ENCODE assay signal across 12 cellular contexts in the genomic region with DNA sequence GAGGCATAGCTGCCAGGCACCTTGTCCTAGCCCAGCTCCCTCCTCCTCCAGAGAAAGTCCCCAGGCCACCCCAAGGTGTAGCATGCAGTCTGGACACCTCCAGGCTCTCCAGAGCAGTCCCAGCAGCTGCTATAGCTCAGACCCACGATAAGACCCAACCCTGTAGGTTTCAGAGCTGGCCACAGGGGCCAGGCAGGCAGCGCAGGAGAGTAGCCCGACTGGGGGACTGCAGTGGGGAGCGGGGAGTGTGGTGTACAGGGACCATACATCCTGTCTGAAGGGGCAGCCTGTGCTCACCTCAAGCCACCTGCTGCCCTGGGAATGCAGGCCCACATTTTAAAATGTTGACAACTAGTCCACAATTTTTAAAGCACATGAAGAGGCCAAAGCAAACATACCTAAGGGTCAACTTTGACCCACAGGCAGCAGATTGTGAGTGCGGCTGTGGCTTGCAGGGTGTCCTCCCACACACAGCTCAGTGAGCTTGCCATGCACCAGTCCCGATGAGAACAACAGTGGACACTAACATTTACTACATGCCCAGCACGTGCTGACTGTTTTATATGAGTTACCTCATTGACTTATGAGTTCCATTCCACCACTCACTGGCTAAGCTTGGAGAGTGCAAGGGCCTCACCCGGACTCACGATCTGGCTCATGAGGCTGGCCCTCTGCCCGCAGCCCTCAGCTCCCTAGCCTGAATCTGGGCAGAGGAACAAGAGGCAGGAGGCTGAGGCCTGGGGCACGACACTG.
DNase-seq lines count a peak whose midpoint lies in the region; ATAC-seq and TF ChIP-seq lines count a peak whose summit lies in the region.
"Had no signal": no experiment of that assay in that cellular context is flagged by ENCODE, and none has a peak within 500 bp of the region (broad histone marks: within the 10 kb centered on the region; RNA-seq: fewer than 3 reads in every experiment).

No MANE protein-coding gene starts in this region.

- no peak overlapping the region for H2AFZ ChIP-seq in PC-3 (ENCODE audit: low read length)

- H3F3A ChIP-seq in PC-3 (ENCODE audit: low read length, unreplicated experiment) = no peaks in the 10 kb centered on the region

- TF ChIP-seq EP300 in ovary (IDR thresholded peaks at IDR 0.05) = no peak

- TF ChIP-seq POLR2A in ovary (IDR thresholded peaks at IDR 0.05) = no peak

- H3K4me1 ChIP-seq in PC-3 (ENCODE audit: insufficient read depth, low read length) (peaks cover 46% of the 10 kb centered on the region), ovary (ENCODE audit: insufficient read depth) (peaks cover 9% of the 10 kb centered on the region), foreskin keratinocyte (peaks cover 3% of the 10 kb centered on the region)

- H3K9me2 ChIP-seq in PC-3 (replicated peaks; ENCODE audit: low read length) = no peaks in the 10 kb centered on the region

- POLR2A ChIA-PET in PC-3 (lab: Charles Lee; ENCODE audit: unreplicated experiment) = no interaction called here

- no peaks in the 10 kb centered on the region for H3K79me2 ChIP-seq in PC-3 (ENCODE audit: low read length)

- no peak overlapping the region for H3K4me3 ChIP-seq in AG10803 (ENCODE audit: low read length)
- no peak overlapping the region for H3K4me3 ChIP-seq in PC-3 (ENCODE audit: low read length)
- H3K4me3 ChIP-seq in ovary = no peak overlapping the region
- H3K4me3 ChIP-seq: skin epidermis had no signal

- intact Hi-C loops in PC-3 (cut with micrococcal nuclease) = loop anchor here (10.0 kb wide), 1 partner anchor 210 kb away; no protein-coding TSS in a partner anchor
- intact Hi-C loops in Right ventricle myocardium inferior (cut with DNase I) = no loop called here
- intact Hi-C loops in ovary (cut with DNase I) = no loop called here

- H4K20me1 ChIP-seq in PC-3 (ENCODE audit: low read length) = no peaks in the 10 kb centered on the region

- no peak overlapping the region for H3K27ac ChIP-seq in PC-3 (ENCODE audit: low read length)
- H3K27ac ChIP-seq in ovary = peak overlapping the region in 1 of 2 donors; percentile 42
- H3K27ac ChIP-seq in foreskin keratinocyte = no peak overlapping the region
- H3K27ac ChIP-seq: skin epidermis had no signal

- H3K27me3 ChIP-seq in PC-3 (ENCODE audit: low read length) (no peaks in the 10 kb centered on the region), ovary (no peaks in the 10 kb centered on the region), foreskin keratinocyte (no peaks in the 10 kb centered on the region)

- no peaks in the 10 kb centered on the region for H3K9me3 ChIP-seq in PC-3 (ENCODE audit: low read length)
- no peaks in the 10 kb centered on the region for H3K9me3 ChIP-seq in ovary

- peak; percentile 79 for DNase-seq in AG10803 (ENCODE audit: low read depth)
- DNase-seq in PC-3 = peak; percentile 70
- peak; percentile 88 for DNase-seq in Right ventricle myocardium inferior (ENCODE audit: missing footprints)
- DNase-seq in ovary = peak; percentile 52 to 85 (median 64)
- DNase-seq in GM13977 (ENCODE audit: low spot score) = no peak
- DNase-seq in foreskin keratinocyte = no peak
- DNase-seq: activated T-cell treated with anti-CD3 and anti-CD28 coated beads, Interleukin-2, amount 50 U/mL, for 1 hour; CD4-positive, alpha-beta T cell; effector memory CD4-positive, alpha-beta T cell had no signal

- no peak overlapping the region for H3K9ac ChIP-seq in PC-3 (ENCODE audit: low read length)

- TF ChIP-seq CTCF in AG10803 (conservative IDR thresholded peaks at IDR 0.05; ENCODE audit: low read length) = no peak
- TF ChIP-seq CTCF in PC-3 (conservative IDR thresholded peaks at IDR 0.05; ENCODE audit: low read depth, low read length) = no peak
- no peak for TF ChIP-seq CTCF in ovary (IDR thresholded peaks at IDR 0.05)
- TF ChIP-seq CTCF in GM13977 (IDR thresholded peaks at IDR 0.05; ENCODE audit: extremely low read depth, insufficient read depth, missing control alignments) = no peak
- no peak for TF ChIP-seq CTCF in foreskin keratinocyte (conservative IDR thresholded peaks at IDR 0.05)

- WGBS in ovary, 3 donors = 28 to 32% (median 31%) methylated on average over 11 of the region's 11 CpGs

- H3K36me3 ChIP-seq in PC-3 (ENCODE audit: low read depth, low read length) = no peaks in the 10 kb centered on the region
- H3K36me3 ChIP-seq in ovary = no peaks in the 10 kb centered on the region

- ATAC-seq in PC-3 (peak; percentile 43), Right ventricle myocardium inferior (peak; percentile 86), foreskin keratinocyte (no peak), HG03565 (IDR thresholded peaks at IDR 0.05; ENCODE audit: unreplicated experiment) (no peak), GM21528 (IDR thresholded peaks at IDR 0.05; ENCODE audit: low FRiP score, unreplicated experiment) (no peak)

- BruUV-seq in PC-3 (replicated peaks; lab: Mats Ljungman, UMichigan) = no TSS peak

- peak overlapping the region; percentile 28; the same call in 1 of the 2 replicates for H3K4me2 ChIP-seq in PC-3 (ENCODE audit: low read length)

- in situ Hi-C loops in GM13977 (cut with MboI; ENCODE audit: low pct_unique_long_range_greater_than_20kb, low sequenced_read_pairs, unreplicated experiment) = no loop called here

- CTCF ChIA-PET in PC-3 (lab: Charles Lee) = interaction anchor here (0.5 kb wide), 1 partner anchor 30 kb away, joined by 5 read pairs; no protein-coding TSS in a partner anchor

Comparison
In these comparisons a context has a peak if more than half of its experiments do, and no peak if none do; other contexts are left out.
1. DNase-seq: peak in AG10803 (single experiment), PC-3 (single experiment), Right ventricle myocardium inferior (single experiment) and ovary (5 of 5); none in GM13977 (single experiment) and foreskin keratinocyte (0 of 2).
2. ATAC-seq: peak in PC-3 (single experiment) and Right ventricle myocardium inferior (single experiment); none in foreskin keratinocyte (single experiment), HG03565 (single experiment) and GM21528 (single experiment).